In genomic region chr14:64704145-64704742, GRCh38 we compare ENCODE assay signal across 8 cellular contexts. TPM values are rescaled to one million over a fixed set of nuclear protein-coding genes. Genes with fewer than 3 reads are reported as not detected.
DNase-seq lines count a peak whose midpoint lies in the region; ATAC-seq and TF ChIP-seq lines count a peak whose summit lies in the region.

Gene PLEKHG3, plus strand, starts transcription at chr14:64704424. Its CDS starts 23,208 bp downstream, at chr14:64727632.

- H3K9me3 ChIP-seq in smooth muscle cell (replicated peaks; ENCODE audit: low read depth): no peaks in the 10 kb centered on the region

- peaks cover 27% of the 10 kb centered on the region for H4K20me1 ChIP-seq in smooth muscle cell (ENCODE audit: low read depth)

- DNase-seq in D341Med (ENCODE audit: low spot score) (peak; percentile 77), M059J (ENCODE audit: low read depth) (peak; percentile 68), T1000 (lab: John Stamatoyannopoulos, UW) (peak; percentile 61), dermis blood vessel endothelial cell (peak; percentile 22), smooth muscle cell (lab: John Stamatoyannopoulos, UW; ENCODE audit: unreplicated experiment) (peak; percentile 44)
- no peak for DNase-seq in activated CD8-positive, alpha-beta memory T cell treated with anti-CD3 and anti-CD28 coated beads, Interleukin-2, amount 50 U/mL, for 48 hours

- peak within 1 kb of the TSS; percentile 81 for H2AFZ ChIP-seq in smooth muscle cell (ENCODE audit: low read depth)

- H3K27me3 ChIP-seq in layer of hippocampus (ENCODE audit: control insufficient read depth, insufficient read depth, low read length) (no peaks in the 10 kb centered on the region), smooth muscle cell (ENCODE audit: low read depth) (no peaks in the 10 kb centered on the region)

- TF ChIP-seq CTCF in smooth muscle cell (IDR thresholded peaks at IDR 0.05; ENCODE audit: borderline replicate concordance, insufficient read depth, poor library complexity, severe bottlenecking): no peak

- H3K27ac ChIP-seq in layer of hippocampus (ENCODE audit: low read depth, low read length) (peak within 1 kb of the TSS; percentile 96), smooth muscle cell (ENCODE audit: low read depth) (peak within 1 kb of the TSS; percentile 97)

- H3K4me2 ChIP-seq in smooth muscle cell: peak within 1 kb of the TSS; percentile 97

- no peaks in the 10 kb centered on the region for H3K36me3 ChIP-seq in smooth muscle cell (ENCODE audit: low read depth)

- WGBS in smooth muscle cell (ENCODE audit: low lambda C conversion rate): 1% methylated on average over 44 of the region's 69 CpGs

- peaks cover 21% of the 10 kb centered on the region for H3K79me2 ChIP-seq in smooth muscle cell (ENCODE audit: low read depth)

- H3K4me3 ChIP-seq in smooth muscle cell: peak within 1 kb of the TSS; percentile 76

- peaks cover 19% of the 10 kb centered on the region for H3F3A ChIP-seq in smooth muscle cell (ENCODE audit: low read depth)

- no peak for ATAC-seq in GM18861 (IDR thresholded peaks at IDR 0.05; ENCODE audit: unreplicated experiment)

- peaks cover 72% of the 10 kb centered on the region for H3K4me1 ChIP-seq in smooth muscle cell (ENCODE audit: low read depth)

- H3K9ac ChIP-seq in smooth muscle cell (ENCODE audit: low read depth): peak within 1 kb of the TSS; percentile 82

RNA-seq across cellular contexts. Expression of gene PLEKHG3, which starts in this region (rescaled TPM):
- total RNA-seq in M059J (2014; rRNA removed; shearing (Covaris generic)): 6.8 and 13.8 TPM in 2 replicates
- 9.2 and 9.4 TPM in 2 replicates for total RNA-seq in dermis blood vessel endothelial cell
- 15.6 and 17.6 TPM in 2 replicates for total RNA-seq in smooth muscle cell
- 18.3 and 21.9 TPM in 2 replicates for polyA plus RNA-seq in smooth muscle cell
